In the genomic region with DNA sequence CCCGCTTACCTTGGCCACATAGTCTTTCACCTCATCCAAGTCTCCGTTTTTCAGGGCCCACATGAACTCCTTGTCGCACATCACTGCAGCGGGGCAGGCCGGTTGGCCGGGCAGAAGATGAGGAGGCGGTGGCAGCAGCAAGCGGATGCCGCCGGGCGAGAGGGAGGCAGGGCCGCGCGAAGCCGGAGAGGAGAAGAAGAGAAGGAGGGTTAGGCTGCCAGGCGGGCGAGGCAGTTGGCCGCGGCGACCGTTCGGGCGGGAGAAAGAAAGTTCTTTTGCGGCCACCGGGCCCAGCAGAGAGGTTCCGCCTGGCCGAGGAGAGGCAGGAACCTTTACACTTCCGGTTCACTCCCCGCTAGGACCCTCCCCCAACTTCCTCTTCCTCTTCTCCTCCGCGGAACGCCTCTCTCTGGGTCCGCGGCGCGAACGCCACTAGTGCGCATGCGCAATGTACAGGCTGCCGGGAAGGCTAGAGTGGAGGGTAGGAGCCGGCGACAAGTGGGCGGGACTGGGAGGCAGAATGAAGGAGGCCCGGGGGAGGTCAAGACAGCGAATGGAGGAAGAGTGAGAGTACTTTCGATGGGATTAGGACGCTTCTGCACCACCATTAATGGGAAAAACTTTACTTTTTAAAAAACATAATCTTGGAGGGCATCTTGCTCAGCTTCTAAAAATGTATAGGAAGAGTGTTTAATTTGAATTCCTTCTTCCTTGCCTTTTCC, we compare ENCODE assay signal across 8 cellular contexts. TPM values are rescaled to one million over a fixed set of nuclear protein-coding genes. Genes with fewer than 3 reads are reported as not detected.
A peak's percentile ranks its signal among the peaks of the same experiment; 100 is the strongest.
DNase-seq lines count a peak whose midpoint lies in the region; ATAC-seq, FAIRE-seq and TF ChIP-seq lines count a peak whose summit lies in the region.

A gene with protein sequence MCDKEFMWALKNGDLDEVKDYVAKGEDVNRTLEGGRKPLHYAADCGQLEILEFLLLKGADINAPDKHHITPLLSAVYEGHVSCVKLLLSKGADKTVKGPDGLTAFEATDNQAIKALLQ (minus strand): TSS at position 340 of the 722 bp plus-strand sequence. CDS start 259 bp downstream, at position 81.

- H3K4me2 ChIP-seq in Loucy (ENCODE audit: low read depth, low read length, poor library complexity, severe bottlenecking): peak within 1 kb of the TSS; percentile 99

- peak within 1 kb of the TSS; percentile 95 for H3K4me3 Mint-ChIP-seq in natural killer cell

- H3K4me3 ChIP-seq in Loucy (ENCODE audit: low read length, poor library complexity, severe bottlenecking): peak within 1 kb of the TSS; percentile 97

- peak; percentile 75 to 89 (median 82) for ATAC-seq in natural killer cell

- no peaks in the 10 kb centered on the region for H3K9me3 Mint-ChIP-seq in natural killer cell

- no peaks in the 10 kb centered on the region for H3K36me3 ChIP-seq in Loucy (ENCODE audit: insufficient read depth, low read length)

- H3K9me2 ChIP-seq in Loucy (replicated peaks; ENCODE audit: low read depth, low read length): no peaks in the 10 kb centered on the region

- H3K27me3 ChIP-seq in Loucy (ENCODE audit: insufficient read depth, low read length, poor library complexity, severe bottlenecking): no peaks in the 10 kb centered on the region

- H3K4me1 ChIP-seq in Loucy (ENCODE audit: insufficient read depth, low read length, poor library complexity, severe bottlenecking): peaks cover 60% of the 10 kb centered on the region

- peaks cover 50% of the 10 kb centered on the region for H3K79me2 ChIP-seq in Loucy (ENCODE audit: insufficient read depth, low read length)

- no peaks in the 10 kb centered on the region for H3K9me3 ChIP-seq in Loucy (ENCODE audit: insufficient read depth, low read depth, low read length)

- DNase-seq in EL (peak; percentile 98), H54 (ENCODE audit: insufficient read length, low spot score) (peak; percentile 89), fibroblast of peridontal ligament (ENCODE audit: extremely low read depth) (peak; percentile 95), natural killer cell (peak; percentile 92)
- DNase-seq in activated T-helper 9 cell treated with anti-CD3 and anti-CD28 coated beads, Interleukin-2, amount 50 U/mL, for 16 hours (ENCODE audit: low read depth): peak; percentile 95
- DNase-seq in stimulated activated naive CD4-positive, alpha-beta T cell treated with Interleukin-2 at 50 U/mL for 16 hours (lab: John Stamatoyannopoulos, UW): peak; percentile 95

- H2AFZ ChIP-seq in Loucy (ENCODE audit: low read length): peak within 1 kb of the TSS; percentile 97

- TF ChIP-seq CTCF in Loucy (conservative IDR thresholded peaks at IDR 0.05; ENCODE audit: low read length) (no peak), natural killer cell (IDR thresholded peaks at IDR 0.05) (no peak)

- peak within 1 kb of the TSS; percentile 90 for H3K9ac ChIP-seq in Loucy (ENCODE audit: low read depth, low read length, poor library complexity, severe bottlenecking)

- H3K4me1 Mint-ChIP-seq in natural killer cell: peaks cover 84 to 86% of the 10 kb centered on the region in 2 donors

- H3K27ac Mint-ChIP-seq in natural killer cell: peak within 1 kb of the TSS; percentile 91 to 93

- H3F3A ChIP-seq in Loucy (ENCODE audit: low read depth): no peaks in the 10 kb centered on the region

- TF ChIP-seq POLR2A in H54 (IDR thresholded peaks at IDR 0.05; ENCODE audit: low read depth, low read length): peak; percentile 65; the same call in 1 of the 2 replicates
- peak; percentile 70 for TF ChIP-seq POLR2A in Raji (IDR thresholded peaks at IDR 0.05; ENCODE audit: insufficient read depth, low read depth, low read length)

- FAIRE-seq in H54 (lab: Jason Lieb, UNC): peak; percentile 89

- H3K27me3 Mint-ChIP-seq in natural killer cell (ENCODE audit: low read depth in 2 of 2): no peaks in the 10 kb centered on the region

- peaks cover 49% of the 10 kb centered on the region for H4K20me1 ChIP-seq in Loucy (ENCODE audit: insufficient read depth, low read length, poor library complexity, severe bottlenecking)

- intact Hi-C loops in natural killer cell (cut with micrococcal nuclease): no loop called here

- H3K36me3 Mint-ChIP-seq in natural killer cell: no peaks in the 10 kb centered on the region

RNA-seq across cellular contexts. Expression of the gene that starts here (rescaled TPM):
- 100 to 1,000 TPM; 161 to 170 (median 165) TPM for total RNA-seq in natural killer cell

Comparison
In these comparisons a context has a peak if more than half of its experiments do, and no peak if none do; other contexts are left out.
1. Peak in every context shown above with its lines: DNase-seq, ATAC-seq and H3K4me3 ChIP-seq.